In the genomic region with DNA sequence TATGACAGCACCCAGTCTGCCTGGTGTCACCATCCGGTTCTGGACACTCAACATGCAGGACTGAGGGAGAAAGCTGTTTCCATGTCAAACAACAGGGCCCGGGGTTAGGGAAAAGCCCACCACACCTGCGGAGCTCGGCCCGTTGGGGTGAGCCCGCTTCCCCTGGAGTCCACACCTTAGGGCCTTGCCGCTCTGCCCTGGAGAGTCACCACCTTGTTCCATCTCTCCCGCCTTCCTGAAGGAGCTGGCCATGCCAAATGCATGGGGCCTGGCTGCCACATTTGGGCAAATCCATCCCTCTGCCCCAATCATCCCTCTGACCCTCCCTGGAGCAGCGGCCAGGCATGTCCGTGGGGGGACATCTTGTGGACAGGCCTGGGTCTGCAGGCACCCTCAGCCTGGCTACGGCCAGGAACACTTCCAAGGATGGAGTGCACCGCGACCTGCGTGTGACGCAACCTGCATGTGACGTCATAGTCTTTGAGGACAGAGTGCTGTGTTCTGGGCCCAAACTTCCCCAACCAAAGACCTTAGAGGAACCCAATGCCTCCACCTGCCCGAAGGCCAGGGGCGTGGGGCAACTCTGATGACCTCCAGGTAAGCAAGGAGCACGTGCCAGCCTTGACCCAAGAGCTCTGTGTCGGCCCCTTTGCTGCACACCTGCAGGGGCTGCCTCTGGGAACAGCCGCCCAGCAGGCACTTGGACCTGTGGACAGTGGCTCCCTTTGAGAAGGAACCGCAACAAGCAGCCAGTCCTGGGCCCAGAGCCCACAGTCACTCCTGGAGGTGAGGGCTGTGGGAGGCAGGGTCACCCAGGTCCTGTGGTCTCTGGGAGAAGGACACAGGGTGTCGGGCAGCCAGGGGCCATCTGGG, we compare ENCODE assay signal across 8 cellular contexts. TPM values are rescaled to one million over a fixed set of nuclear protein-coding genes. Genes with fewer than 3 reads are reported as not detected.
DNase-seq lines count a peak whose midpoint lies in the region; TF ChIP-seq lines count a peak whose summit lies in the region.

No MANE protein-coding gene starts in this region.

- H3K36me3 ChIP-seq in DOHH2 (ENCODE audit: control insufficient read depth, low read length) (peaks cover 23% of the 10 kb centered on the region), thyroid gland (no peaks in the 10 kb centered on the region)

- H3F3A ChIP-seq in DOHH2 (ENCODE audit: control insufficient read depth, insufficient read depth), result no peaks in the 10 kb centered on the region

- H3K4me1 ChIP-seq in DOHH2 (ENCODE audit: control insufficient read depth, low read length) (peaks cover 31% of the 10 kb centered on the region), thyroid gland (peaks cover 32 to 43% of the 10 kb centered on the region in 2 donors)

- peaks cover 50% of the 10 kb centered on the region for H3K79me2 ChIP-seq in DOHH2 (ENCODE audit: control insufficient read depth, low read length)

- H3K9me3 ChIP-seq in DOHH2 (ENCODE audit: control insufficient read depth, insufficient read depth, low read length) (no peaks in the 10 kb centered on the region), thyroid gland (no peaks in the 10 kb centered on the region)

- peak overlapping the region; percentile 81 for H3K4me2 ChIP-seq in DOHH2 (ENCODE audit: low read length)

- DNase-seq in astrocyte of the hippocampus (ENCODE audit: low read depth, low spot score) (peak; percentile 74), islet precursor cell (peak; percentile 83), thyroid gland (peak; percentile 51 to 69), putamen (ENCODE audit: low spot score) (no peak), NCI-H1436 treated with DMSO at 0.1 percent for 48 hours (lab: John Stamatoyannopoulos, UW) (no peak)
- DNase-seq in stimulated activated CD4-positive, alpha-beta T cell treated with anti-CD3 and anti-CD28 coated beads, Interleukin-2, amount 100 ng/mL, for 48 hours, result no peak

- TF ChIP-seq CTCF in DOHH2 (IDR thresholded peaks at IDR 0.05; ENCODE audit: low read depth, low read length, poor library complexity, severe bottlenecking), result peak; percentile 15
- peak; percentile 42 for TF ChIP-seq CTCF in LNCAP (IDR thresholded peaks at IDR 0.05)
- peak in 5 of 6 experiments; percentile 48 to 66 (median 59) for TF ChIP-seq CTCF in thyroid gland (IDR thresholded peaks at IDR 0.05)

- H3K27me3 ChIP-seq in DOHH2 (ENCODE audit: control insufficient read depth, low read length) (no peaks in the 10 kb centered on the region), thyroid gland (no peaks in the 10 kb centered on the region)

- H3K4me3 ChIP-seq in DOHH2 (ENCODE audit: low read length), result peak overlapping the region; percentile 76
- no peak overlapping the region for H3K4me3 ChIP-seq in thyroid gland (replicated peaks in 1 of 3)

- H3K27ac ChIP-seq in DOHH2 (ENCODE audit: low read depth, low read length) (no peak overlapping the region), thyroid gland (no peak overlapping the region)

- TF ChIP-seq POLR2A in thyroid gland (IDR thresholded peaks at IDR 0.05), result no peak

- H3K9me2 ChIP-seq in DOHH2 (replicated peaks; ENCODE audit: control insufficient read depth, low read length), result no peaks in the 10 kb centered on the region

- no peaks in the 10 kb centered on the region for H4K20me1 ChIP-seq in DOHH2 (ENCODE audit: control insufficient read depth, insufficient read depth, low read depth, low read length)

- intact Hi-C loops in thyroid gland (cut with DNase I), result loop anchor here (5.0 kb wide), 1 partner anchor 168 kb away; a partner anchor contains a TSS

- 68 to 71% methylated on average over 10 to 13 of the region's 23 CpGs for WGBS in thyroid gland, 2 donors

RNA-seq across cellular contexts. Expression of a gene that starts 1.7 kb away (rescaled TPM):
- total RNA-seq in thyroid gland, result 1 to 10 TPM; 5.8 to 8.5 (median 7.7) TPM

RNA-seq across cellular contexts. Expression of a gene that starts 18.4 kb away (rescaled TPM):
- 1,000 to 10,000 TPM; 1,818 to 3,649 (median 2,349) TPM for total RNA-seq in thyroid gland

RNA-seq across cellular contexts. Expression of a gene that starts 22.0 kb away (rescaled TPM):
- total RNA-seq in thyroid gland, result 1 to 10 TPM; 1.1 to 6.0 (median 4.6) TPM

RNA-seq across cellular contexts. Expression of a gene that starts 38.2 kb away (rescaled TPM):
- 100 to 1,000 TPM in 3 of 4 donors, 10 to 100 TPM in 1; 93.9 to 179 (median 117) TPM for total RNA-seq in thyroid gland

Comparison
In these comparisons a context has a peak if more than half of its experiments do, and no peak if none do; other contexts are left out.
1. DNase-seq: peak in astrocyte of the hippocampus (single experiment), islet precursor cell (single experiment) and thyroid gland (2 of 2); none in putamen (single experiment), stimulated activated CD4-positive, alpha-beta T cell treated with anti-CD3 and anti-CD28 coated beads, Interleukin-2, amount 100 ng/mL, for 48 hours (0 of 2) and NCI-H1436 treated with DMSO at 0.1 percent for 48 hours (single experiment).
2. Peak in every context shown above with its lines, with median percentiles within 50 percentile points of each other: CTCF ChIP-seq.